Comparison of ENCODE assay signal across 8 cellular contexts in genomic region chr6:25280617-25280990, GRCh38. TPM values are rescaled to one million over a fixed set of nuclear protein-coding genes. Genes with fewer than 3 reads are reported as not detected.
DNase-seq lines count a peak whose midpoint lies in the region; ATAC-seq and TF ChIP-seq lines count a peak whose summit lies in the region.

No MANE protein-coding gene starts in this region.

- peak overlapping the region; percentile 52 for H3K4me2 ChIP-seq in KMS-11

- intact Hi-C loops in CD4-positive, alpha-beta memory T cell (cut with micrococcal nuclease) = no loop called here
- intact Hi-C loops in dorsolateral prefrontal cortex (cut with DNase I) = no loop called here

- no peak overlapping the region for H3K9ac ChIP-seq in KMS-11

- peaks cover 0 to 2% (median 0%) of the 10 kb centered on the region in 8 donors for H3K9me3 Mint-ChIP-seq in CD4-positive, alpha-beta memory T cell
- H3K9me3 Mint-ChIP-seq in natural killer cell treated with Interleukin-12 subunit alpha and Interleukin-12 subunit beta and Interleukin-15 and Interleukin-18, amount 100 ng/mL, for 72 hours = no peaks in the 10 kb centered on the region

- peaks cover 20% of the 10 kb centered on the region for H3K4me1 ChIP-seq in CD4-positive, alpha-beta memory T cell (ENCODE audit: insufficient read depth, low read length)
- H3K4me1 ChIP-seq in KMS-11 (ENCODE audit: low read depth, poor library complexity, severe bottlenecking) = peaks cover 29% of the 10 kb centered on the region

- H3K79me2 ChIP-seq in KMS-11 (ENCODE audit: insufficient read depth, low read depth) = peaks cover 9% of the 10 kb centered on the region; the same call in 1 of the 2 replicates

- no peak for TF ChIP-seq CTCF in KMS-11 (conservative IDR thresholded peaks at IDR 0.05; ENCODE audit: low read depth, low read length)
- no peak for TF ChIP-seq CTCF in dorsolateral prefrontal cortex (IDR thresholded peaks at IDR 0.05 in 54 of 56, conservative IDR thresholded peaks at IDR 0.05 in 2 of 56; ENCODE audit: low read depth in 1 of 56, partially characterized antibody in 56 of 56)

- no peaks in the 10 kb centered on the region for H3K27me3 ChIP-seq in CD4-positive, alpha-beta memory T cell (ENCODE audit: insufficient read depth, low read length)
- H3K27me3 ChIP-seq in KMS-11 (ENCODE audit: insufficient read depth, low read depth) (no peaks in the 10 kb centered on the region), dorsolateral prefrontal cortex (peaks cover 0 to 36% (median 0%) of the 10 kb centered on the region in 45 donors)

- H3K4me3 Mint-ChIP-seq in CD4-positive, alpha-beta memory T cell = peak overlapping the region; percentile 82 to 98 (median 92)
- H3K4me3 Mint-ChIP-seq in natural killer cell treated with Interleukin-12 subunit alpha and Interleukin-12 subunit beta and Interleukin-15 and Interleukin-18, amount 100 ng/mL, for 72 hours = peak overlapping the region; percentile 67

- no peaks in the 10 kb centered on the region for H3K9me3 ChIP-seq in CD4-positive, alpha-beta memory T cell (ENCODE audit: control insufficient read depth in 1 of 2, low read length in 2 of 2)

- no peaks in the 10 kb centered on the region for H4K20me1 ChIP-seq in KMS-11 (ENCODE audit: insufficient read depth)

- H3K27ac Mint-ChIP-seq in CD4-positive, alpha-beta memory T cell = peak overlapping the region; percentile 32 to 92 (median 86)
- H3K27ac Mint-ChIP-seq in natural killer cell treated with Interleukin-12 subunit alpha and Interleukin-12 subunit beta and Interleukin-15 and Interleukin-18, amount 100 ng/mL, for 72 hours = no peak overlapping the region

- CTCF ChIA-PET in CD4-positive, alpha-beta memory T cell (lab: Charles Lee; ENCODE audit: partially characterized antibody) = interaction anchor here (3.1 to 6.9 kb wide), 3 partner anchors 15 to 209 kb away, joined by 12 to 155 read pairs (median 73); no protein-coding TSS in a partner anchor

- peak in 4 of 5 donors; percentile 7 to 21 (median 16) for DNase-seq in CD4-positive, alpha-beta memory T cell
- DNase-seq in dorsolateral prefrontal cortex (no peak), hippocampal formation (lab: John Stamatoyannopoulos, UW) (no peak), NCI-H1436 treated with DMSO at 0.1 percent for 48 hours (lab: John Stamatoyannopoulos, UW) (no peak)
- no peak for DNase-seq in natural killer cell treated with Interleukin-12 subunit alpha and Interleukin-12 subunit beta and Interleukin-15 and Interleukin-18, amount 100 ng/mL, for 72 hours (ENCODE audit: low spot score)

- H2AFZ ChIP-seq in KMS-11 (ENCODE audit: low read depth) = no peak overlapping the region

- H3K4me3 ChIP-seq in CD4-positive, alpha-beta memory T cell (ENCODE audit: low read length in 2 of 2) = no peak overlapping the region
- H3K4me3 ChIP-seq in KMS-11 (IDR thresholded peaks at IDR 0.05; ENCODE audit: insufficient read depth, low read depth, low read length) (no peak overlapping the region), dorsolateral prefrontal cortex (peak overlapping the region in 58 of 59 donors; percentile 50 to 85 (median 74))

- H3K27ac ChIP-seq in CD4-positive, alpha-beta memory T cell (ENCODE audit: low read depth, low read length) = no peak overlapping the region
- H3K27ac ChIP-seq in KMS-11 = no peak overlapping the region
- H3K27ac ChIP-seq in dorsolateral prefrontal cortex = peak overlapping the region in 23 of 59 donors; percentile 4 to 89 (median 81)

- H3K36me3 ChIP-seq in CD4-positive, alpha-beta memory T cell (ENCODE audit: insufficient read depth, low read length) = no peaks in the 10 kb centered on the region
- H3K36me3 ChIP-seq in KMS-11 (ENCODE audit: insufficient read depth) = no peaks in the 10 kb centered on the region

- H3K27me3 Mint-ChIP-seq in CD4-positive, alpha-beta memory T cell = peaks cover 0 to 4% of the 10 kb centered on the region in 2 donors
- H3K27me3 Mint-ChIP-seq in natural killer cell treated with Interleukin-12 subunit alpha and Interleukin-12 subunit beta and Interleukin-15 and Interleukin-18, amount 100 ng/mL, for 72 hours = peaks cover 5 to 41% of the 10 kb centered on the region in 2 donors

- H3K36me3 Mint-ChIP-seq in CD4-positive, alpha-beta memory T cell = peaks cover 0 to 2% of the 10 kb centered on the region in 2 donors
- H3K36me3 Mint-ChIP-seq in natural killer cell treated with Interleukin-12 subunit alpha and Interleukin-12 subunit beta and Interleukin-15 and Interleukin-18, amount 100 ng/mL, for 72 hours = no peaks in the 10 kb centered on the region

- H3K4me1 Mint-ChIP-seq in CD4-positive, alpha-beta memory T cell = peaks cover 21 to 49% (median 31%) of the 10 kb centered on the region in 4 donors
- peaks cover 4 to 13% of the 10 kb centered on the region in 2 donors for H3K4me1 Mint-ChIP-seq in natural killer cell treated with Interleukin-12 subunit alpha and Interleukin-12 subunit beta and Interleukin-15 and Interleukin-18, amount 100 ng/mL, for 72 hours (ENCODE audit: low read depth in 2 of 2)

- ATAC-seq in natural killer cell treated with Interleukin-12 subunit alpha and Interleukin-12 subunit beta and Interleukin-15 and Interleukin-18, amount 100 ng/mL, for 72 hours = no peak
- ATAC-seq in HG02840 (IDR thresholded peaks at IDR 0.05; ENCODE audit: low FRiP score, unreplicated experiment) (no peak), GM19035 (IDR thresholded peaks at IDR 0.05; ENCODE audit: unreplicated experiment) (no peak)

- POLR2A ChIA-PET in CD4-positive, alpha-beta memory T cell (lab: Charles Lee; ENCODE audit: partially characterized antibody) = interaction anchor here (1.2 to 2.9 kb wide), 2 partner anchors 86 to 124 kb away, joined by 3 to 11 read pairs; no protein-coding TSS in a partner anchor

RNA-seq across cellular contexts. Expression of gene CARMIL1, which starts 1.4 kb away (rescaled TPM):
- total RNA-seq in CD4-positive, alpha-beta memory T cell = 1 to 10 TPM; 3.5 TPM
- 1 to 10 TPM in 1 of 2 donors, under 1 TPM in 1; 0.08 to 1.3 TPM for polyA plus RNA-seq in CD4-positive, alpha-beta memory T cell
- 10 to 100 TPM; 19.0 to 86.8 (median 44.8) TPM for total RNA-seq in dorsolateral prefrontal cortex
- under 1 TPM; 0.56 to 0.76 TPM for total RNA-seq in natural killer cell treated with Interleukin-12 subunit alpha and Interleukin-12 subunit beta and Interleukin-15 and Interleukin-18, amount 100 ng/mL, for 72 hours

Comparison
In these comparisons a context has a peak if more than half of its experiments do, and no peak if none do; other contexts are left out.
1. DNase-seq: peak in CD4-positive, alpha-beta memory T cell (4 of 5); none in dorsolateral prefrontal cortex (0 of 10), natural killer cell treated with Interleukin-12 subunit alpha and Interleukin-12 subunit beta and Interleukin-15 and Interleukin-18, amount 100 ng/mL, for 72 hours (single experiment), hippocampal formation (0 of 2) and NCI-H1436 treated with DMSO at 0.1 percent for 48 hours (single experiment).
2. H3K4me3 ChIP-seq: peak in dorsolateral prefrontal cortex (58 of 59); none in CD4-positive, alpha-beta memory T cell (0 of 2) and KMS-11 (single experiment).
3. H3K27ac Mint-ChIP-seq: peak in CD4-positive, alpha-beta memory T cell (7 of 7); none in natural killer cell treated with Interleukin-12 subunit alpha and Interleukin-12 subunit beta and Interleukin-15 and Interleukin-18, amount 100 ng/mL, for 72 hours (0 of 2).
4. RNA of gene CARMIL1, which starts 1.4 kb away (total RNA-seq): 19.0 to 86.8 TPM in dorsolateral prefrontal cortex; 3.5 TPM in CD4-positive, alpha-beta memory T cell and 0.56 to 0.76 TPM in natural killer cell treated with Interleukin-12 subunit alpha and Interleukin-12 subunit beta and Interleukin-15 and Interleukin-18, amount 100 ng/mL, for 72 hours; every median in the first group is over 4 times any median in the second.